In genomic region chr11:69048718-69049489, GRCh38 we compare ENCODE assay signal across 1 cellular context.
A peak's percentile ranks its signal among the peaks of the same experiment; 100 is the strongest.
TF ChIP-seq lines count a peak whose summit lies in the region.

Gene TPCN2, plus strand, starts transcription at chr11:69048932. Its CDS starts 66 bp downstream, at chr11:69048998.

TF ChIP-seq in K562, 482 proteins besides CTCF, POLR2A, EP300 and RAD21 (continued from another document and continues in another):
- TF ChIP-seq ZBTB33 (CRISPR knock-in tag; IDR thresholded peaks at IDR 0.05) (peak; percentile 45; the same call in 1 of the 2 replicates), TARDBP (IDR thresholded peaks at IDR 0.05) (no peak), ARID4B (CRISPR knock-in tag; IDR thresholded peaks at IDR 0.05) (peak; percentile 60; the same call in 1 of the 2 replicates), ZFP30 (CRISPR knock-in tag; IDR thresholded peaks at IDR 0.05; ENCODE audit: borderline replicate concordance) (no peak), ZNF3 (CRISPR knock-in tag; IDR thresholded peaks at IDR 0.05) (no peak), MAFK (IDR thresholded peaks at IDR 0.05; ENCODE audit: low read length) (no peak), FOXA3 (CRISPR knock-in tag; conservative IDR thresholded peaks at IDR 0.05 in 1 of 2, IDR thresholded peaks at IDR 0.05 in 1 of 2) (no peak), BDP1 (IDR thresholded peaks at IDR 0.05; ENCODE audit: insufficient read depth, insufficient read length) (no peak), CHCHD3 (CRISPR knock-in tag; IDR thresholded peaks at IDR 0.05) (no peak), MCM2 (IDR thresholded peaks at IDR 0.05; ENCODE audit: low read depth) (no peak), ZC3H11A (IDR thresholded peaks at IDR 0.05; ENCODE audit: low read depth, low read length) (no peak), U2AF1 (optimal IDR thresholded peaks at IDR 0.05; ENCODE audit: low read depth, low read length) (no peak), PYGO2 (tag; IDR thresholded peaks at IDR 0.05) (no peak), POLR3A (IDR thresholded peaks at IDR 0.05; ENCODE audit: borderline replicate concordance, extremely low read depth, insufficient read depth, insufficient read length) (no peak), ZNF232 (CRISPR knock-in tag; IDR thresholded peaks at IDR 0.05) (no peak), ZNF134 (CRISPR knock-in tag; conservative IDR thresholded peaks at IDR 0.05) (no peak), HNRNPH1 (optimal IDR thresholded peaks at IDR 0.05; ENCODE audit: low read depth, low read length) (no peak), ZNF551 (CRISPR knock-in tag; IDR thresholded peaks at IDR 0.05) (no peak), ZNF507 (tag; conservative IDR thresholded peaks at IDR 0.05) (no peak), HNRNPUL1 (IDR thresholded peaks at IDR 0.05; ENCODE audit: low read length) (no peak), UBTF (IDR thresholded peaks at IDR 0.05; ENCODE audit: borderline replicate concordance in 1 of 2, low read depth in 2 of 2, low read length in 2 of 2) (no peak), NFYB (IDR thresholded peaks at IDR 0.05; ENCODE audit: extremely low read depth, insufficient read length) (peak; percentile 78), CCAR2 (IDR thresholded peaks at IDR 0.05; ENCODE audit: low read depth, low read length) (no peak), ZBTB9 (CRISPR knock-in tag; IDR thresholded peaks at IDR 0.05) (no peak), MTA3 (IDR thresholded peaks at IDR 0.05; ENCODE audit: borderline replicate concordance) (peak; percentile 60; the same call in 1 of the 2 replicates), HMBOX1 (IDR thresholded peaks at IDR 0.05) (no peak), TAL1 (IDR thresholded peaks at IDR 0.05) (no peak), HOXB6 (CRISPR knock-in tag; IDR thresholded peaks at IDR 0.05; ENCODE audit: borderline replicate concordance) (no peak), ZBTB26 (CRISPR knock-in tag; IDR thresholded peaks at IDR 0.05) (no peak), ZNF311 (CRISPR knock-in tag; IDR thresholded peaks at IDR 0.05) (no peak), ZNF324 (CRISPR knock-in tag; IDR thresholded peaks at IDR 0.05) (no peak), MTA1 (IDR thresholded peaks at IDR 0.05; ENCODE audit: borderline replicate concordance) (no peak), JUNB (CRISPR knock-in tag; conservative IDR thresholded peaks at IDR 0.05) (no peak), GABPB1 (CRISPR knock-in tag; IDR thresholded peaks at IDR 0.05) (0 out of 2 replicates have a peak, but pooled peaks have one; percentile 11), ZNF717 (CRISPR knock-in tag; IDR thresholded peaks at IDR 0.05) (no peak), CAMTA2 (CRISPR knock-in tag; conservative IDR thresholded peaks at IDR 0.05) (no peak), BRD4 (IDR thresholded peaks at IDR 0.05) (no peak), ZNF512 (tag; IDR thresholded peaks at IDR 0.05) (no peak), XRCC5 (IDR thresholded peaks at IDR 0.05; ENCODE audit: low read depth, low read length) (no peak)
